In the genomic region with DNA sequence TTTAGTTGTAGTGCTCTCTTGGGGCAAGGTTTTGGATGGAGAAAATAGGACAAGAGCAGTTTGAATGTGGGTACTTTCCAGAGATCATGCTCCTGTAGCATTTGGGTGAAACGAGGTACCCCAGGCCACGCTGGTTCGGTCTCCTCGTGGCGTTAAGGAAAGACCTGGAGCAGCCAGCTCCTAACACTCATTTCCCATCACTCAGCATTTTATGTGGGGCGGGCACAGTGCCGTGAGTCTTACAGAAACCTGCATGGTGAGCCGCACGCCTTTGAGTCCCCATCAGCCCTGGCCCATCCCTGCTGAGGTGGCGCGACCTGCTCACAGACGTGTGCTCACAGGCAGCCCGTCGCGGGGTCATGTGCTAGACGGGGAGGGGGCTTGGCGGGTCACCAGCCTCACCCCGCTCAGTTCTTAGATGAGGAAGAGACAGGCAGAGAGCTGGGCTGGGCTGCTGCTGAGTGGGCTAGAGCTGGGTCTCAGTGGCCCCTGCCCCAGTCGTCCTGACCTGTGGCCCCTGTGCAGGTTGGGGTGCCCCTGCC, we compare ENCODE assay signal across 2 cellular contexts.
TF ChIP-seq lines count a peak whose summit lies in the region.

No MANE protein-coding gene starts in this region.

TF ChIP-seq in HepG2, 621 proteins besides CTCF, POLR2A, EP300 and RAD21:
- no peak for TF ChIP-seq MTA3 (CRISPR knock-in tag; IDR thresholded peaks at IDR 0.05)
- peak; percentile 71 to 86 for TF ChIP-seq MAFK (conservative IDR thresholded peaks at IDR 0.05 in 1 of 2, IDR thresholded peaks at IDR 0.05 in 1 of 2; ENCODE audit: low read length in 2 of 2)
- TF ChIP-seq MAFF (IDR thresholded peaks at IDR 0.05; ENCODE audit: low read depth, low read length) = peak; percentile 76

TF ChIP-seq in HEK293T, 16 proteins besides CTCF, POLR2A, EP300 and RAD21:
- no peak for TF ChIP-seq FOXA1 (IDR thresholded peaks at IDR 0.05)
- no peak for TF ChIP-seq SP1 (IDR thresholded peaks at IDR 0.05)
- no peak for TF ChIP-seq NFRKB (IDR thresholded peaks at IDR 0.05)
TF ChIP-seq in HEK293T: peak in this region for 0.
